In the genomic region with DNA sequence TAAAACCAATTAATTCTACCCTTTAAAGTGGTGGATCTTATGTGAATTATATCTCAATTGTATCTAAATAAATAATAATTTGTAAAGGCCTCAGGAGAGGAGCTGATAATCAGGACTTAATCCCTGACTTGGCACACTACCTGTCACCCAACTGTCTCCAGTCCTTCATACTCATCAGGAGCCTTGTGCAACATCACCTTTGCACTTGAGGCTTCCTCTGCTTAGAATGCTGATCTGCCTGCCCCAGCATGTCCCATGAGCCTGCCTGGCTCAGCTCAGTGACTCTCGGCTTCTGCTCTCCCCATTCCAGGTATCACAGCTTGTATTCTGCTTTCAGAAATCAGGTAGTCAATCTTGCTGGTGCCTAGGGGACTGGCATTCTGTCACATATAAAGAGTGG, we compare ENCODE assay signal across 32 cellular contexts. TPM values are rescaled to one million over a fixed set of nuclear protein-coding genes. Genes with fewer than 3 reads are reported as not detected.
"Had no signal": no experiment of that assay in that cellular context is flagged by ENCODE, and none has a peak within 500 bp of the region (broad histone marks: within the 10 kb centered on the region; RNA-seq: fewer than 3 reads in every experiment).

No MANE protein-coding gene starts in this region.

- H3K9me3 ChIP-seq: colonic mucosa, mucosa of descending colon, uterus had no signal

- H3K4me3 ChIP-seq: colonic mucosa, dorsolateral prefrontal cortex, esophagus muscularis mucosa, heart right ventricle, left lung, lung, mucosa of descending colon, thoracic aorta, uterus had no signal

- H3K4me3 Mint-ChIP-seq: activated CD4-positive, alpha-beta memory T cell treated with anti-CD3 and anti-CD28 coated beads, Interleukin-2, amount 10 ng/mL, durations not matched to agents 7 days and 5 days; activated CD4-positive, alpha-beta T cell treated with anti-CD3 and anti-CD28 coated beads, Interleukin-2, amount 10 ng/mL, durations not matched to agents 7 days and 5 days; activated naive CD8-positive, alpha-beta T cell; activated T-cell treated with anti-CD3 and anti-CD28 coated beads, Interleukin-2, amount 50 U/mL, for 4 hours; natural killer cell treated with Interleukin-12 subunit alpha and Interleukin-12 subunit beta and Interleukin-15 and Interleukin-18, amount 100 ng/mL, for 72 hours; stimulated activated effector memory CD8-positive, alpha-beta T cell treated with anti-CD3 and anti-CD28 coated beads, Interleukin-12 subunit alpha, Interleukin-12 subunit beta, amount 100 ng/mL, for 72 hours; stimulated activated naive CD8-positive, alpha-beta T cell treated with anti-CD3 and anti-CD28 coated beads, Interleukin-15, Interleukin-2, amounts not matched to agents 100 ng/mL and 50 ng/mL, for 24 hours had no signal

- H3K36me3 Mint-ChIP-seq: activated naive CD8-positive, alpha-beta T cell; natural killer cell treated with Interleukin-12 subunit alpha and Interleukin-12 subunit beta and Interleukin-15 and Interleukin-18, amount 100 ng/mL, for 72 hours; stimulated activated effector memory CD8-positive, alpha-beta T cell treated with anti-CD3 and anti-CD28 coated beads, Interleukin-12 subunit alpha, Interleukin-12 subunit beta, amount 100 ng/mL, for 72 hours had no signal

- H3K27ac ChIP-seq: colonic mucosa, dorsolateral prefrontal cortex, esophagus muscularis mucosa, heart right ventricle, left lung, thoracic aorta, uterus, WERI-Rb-1 had no signal

- H3K27ac Mint-ChIP-seq: activated CD4-positive, alpha-beta memory T cell treated with anti-CD3 and anti-CD28 coated beads, Interleukin-2, amount 10 ng/mL, durations not matched to agents 7 days and 5 days; activated CD4-positive, alpha-beta T cell treated with anti-CD3 and anti-CD28 coated beads, Interleukin-2, amount 10 ng/mL, durations not matched to agents 7 days and 5 days; activated naive CD8-positive, alpha-beta T cell; activated T-helper 2 cell treated with anti-CD3 and anti-CD28 coated beads, Interferon-gamma antibody, Interleukin-2, Interleukin-4, amounts not matched to agents 10 μg/mL and 5 μg/mL and 100 μg/mL, durations not matched to agents 14 hours and 24 hours and 36 hours; natural killer cell treated with Interleukin-12 subunit alpha and Interleukin-12 subunit beta and Interleukin-15 and Interleukin-18, amount 100 ng/mL, for 72 hours; stimulated activated effector memory CD8-positive, alpha-beta T cell treated with anti-CD3 and anti-CD28 coated beads, Interleukin-12 subunit alpha, Interleukin-12 subunit beta, amount 100 ng/mL, for 72 hours; stimulated activated naive CD8-positive, alpha-beta T cell treated with anti-CD3 and anti-CD28 coated beads, Interleukin-15, Interleukin-2, amounts not matched to agents 100 ng/mL and 50 ng/mL, for 24 hours had no signal

- H3K36me3 ChIP-seq: colonic mucosa, esophagus muscularis mucosa, heart right ventricle, left lung, thoracic aorta, uterus, WERI-Rb-1 had no signal

- FAIRE-seq: TTC549 had no signal

- DNase-seq: activated CD4-positive, alpha-beta memory T cell treated with anti-CD3 and anti-CD28 coated beads, Interleukin-2, amount 10 ng/mL, durations not matched to agents 7 days and 5 days; activated CD4-positive, alpha-beta T cell treated with anti-CD3 and anti-CD28 coated beads, Interleukin-2, amount 10 ng/mL, durations not matched to agents 7 days and 5 days; activated CD8-positive, alpha-beta memory T cell treated with anti-CD3 and anti-CD28 coated beads, Interleukin-2, amount 50 U/mL, for 48 hours; activated naive CD4-positive, alpha-beta T cell treated with Interleukin-2 at 50 U/mL for 16 hours; activated T-cell treated with anti-CD3 and anti-CD28 coated beads, Interleukin-2, amount 50 U/mL, for 4 hours; anterior cingulate cortex; colonic mucosa; effector memory CD4-positive, alpha-beta T cell; foreskin melanocyte; heart right ventricle; kidney glomerular epithelial cell; left lung; mucosa of descending colon; right cardiac atrium; stimulated activated CD4-positive, alpha-beta T cell treated with anti-CD3 and anti-CD28 coated beads, Interleukin-12 subunit alpha, Interleukin-12 subunit beta, amount 100 ng/mL, for 4 hours; stimulated activated CD4-positive, alpha-beta T cell treated with anti-CD3 and anti-CD28 coated beads, Interleukin-4, amount 100 ng/mL, for 1 hour; trophoblast cell; uterus; WERI-Rb-1 had no signal

- H3K9me3 Mint-ChIP-seq: activated CD4-positive, alpha-beta T cell treated with anti-CD3 and anti-CD28 coated beads, Interleukin-2, amount 10 ng/mL, durations not matched to agents 7 days and 5 days; activated T-cell treated with anti-CD3 and anti-CD28 coated beads, Interleukin-2, amount 50 U/mL, for 4 hours; natural killer cell treated with Interleukin-12 subunit alpha and Interleukin-12 subunit beta and Interleukin-15 and Interleukin-18, amount 100 ng/mL, for 72 hours; stimulated activated effector memory CD8-positive, alpha-beta T cell treated with anti-CD3 and anti-CD28 coated beads, Interleukin-12 subunit alpha, Interleukin-12 subunit beta, amount 100 ng/mL, for 72 hours; stimulated activated naive CD8-positive, alpha-beta T cell treated with anti-CD3 and anti-CD28 coated beads, Interleukin-15, Interleukin-2, amounts not matched to agents 100 ng/mL and 50 ng/mL, for 24 hours had no signal

- ATAC-seq: activated CD4-positive, CD25-positive, alpha-beta regulatory T cell treated with anti-CD3 and anti-CD28 coated beads, Interleukin-2, amount 50 U/mL, for 24 hours; activated T-cell treated with anti-CD3 and anti-CD28 coated beads, Interleukin-2, amount 50 U/mL, for 4 hours; heart right ventricle; left lung; mucosa of descending colon; natural killer cell treated with Interleukin-12 subunit alpha and Interleukin-12 subunit beta and Interleukin-15 and Interleukin-18, amount 100 ng/mL, for 72 hours; right cardiac atrium; stimulated activated effector memory CD8-positive, alpha-beta T cell treated with anti-CD3 and anti-CD28 coated beads, Interleukin-12 subunit alpha, Interleukin-12 subunit beta, amount 100 ng/mL, for 72 hours had no signal

- H3K27me3 ChIP-seq: colonic mucosa, dorsolateral prefrontal cortex, esophagus muscularis mucosa, heart right ventricle, left lung, uterus had no signal

- H3K4me1 ChIP-seq: colonic mucosa, esophagus muscularis mucosa, heart right ventricle, left lung, uterus had no signal

- H3K4me1 Mint-ChIP-seq: activated CD4-positive, alpha-beta memory T cell treated with anti-CD3 and anti-CD28 coated beads, Interleukin-2, amount 10 ng/mL, durations not matched to agents 7 days and 5 days; activated CD4-positive, alpha-beta T cell treated with anti-CD3 and anti-CD28 coated beads, Interleukin-2, amount 10 ng/mL, durations not matched to agents 7 days and 5 days; stimulated activated effector memory CD8-positive, alpha-beta T cell treated with anti-CD3 and anti-CD28 coated beads, Interleukin-12 subunit alpha, Interleukin-12 subunit beta, amount 100 ng/mL, for 72 hours had no signal

- H3K27me3 Mint-ChIP-seq: activated CD4-positive, alpha-beta memory T cell treated with anti-CD3 and anti-CD28 coated beads, Interleukin-2, amount 10 ng/mL, durations not matched to agents 7 days and 5 days; activated CD4-positive, alpha-beta T cell treated with anti-CD3 and anti-CD28 coated beads, Interleukin-2, amount 10 ng/mL, durations not matched to agents 7 days and 5 days; activated naive CD8-positive, alpha-beta T cell; natural killer cell treated with Interleukin-12 subunit alpha and Interleukin-12 subunit beta and Interleukin-15 and Interleukin-18, amount 100 ng/mL, for 72 hours; stimulated activated naive CD8-positive, alpha-beta T cell treated with anti-CD3 and anti-CD28 coated beads, Interleukin-15, Interleukin-2, amounts not matched to agents 100 ng/mL and 50 ng/mL, for 24 hours had no signal

RNA-seq across cellular contexts. Expression of a gene that starts 43.9 kb away (rescaled TPM):
- total RNA-seq: glomerular endothelial cell; natural killer cell treated with Interleukin-12 subunit alpha and Interleukin-12 subunit beta and Interleukin-15 and Interleukin-18, amount 100 ng/mL, for 72 hours; pulmonary artery endothelial cell had no signal
